In genomic region chr3:146818301-146818700, GRCh38 we compare ENCODE assay signal across 24 cellular contexts.
"Had no signal": no experiment of that assay in that cellular context is flagged by ENCODE, and none has a peak within 500 bp of the region (broad histone marks: within the 10 kb centered on the region; RNA-seq: fewer than 3 reads in every experiment).

No MANE protein-coding gene starts in this region.

- ATAC-seq: esophagus mucosa; gastrocnemius medialis; left cardiac atrium; lower lobe of right lung; right lobe of liver; stimulated activated naive B cell treated with anti-CD40 and anti-IgM and Interleukin-4, amounts not matched to agents 10 μg/mL and 1 μg/mL and 100 μg/mL, for 72 hours; stimulated activated naive CD8-positive, alpha-beta T cell treated with anti-CD3 and anti-CD28 coated beads, Interleukin-15, amount 100 ng/mL, for 72 hours; upper lobe of right lung had no signal

- H3K9me3 ChIP-seq: gastrocnemius medialis, left ventricle myocardium inferior, lower lobe of right lung, prostate gland, right lobe of liver, testis, tibial nerve, upper lobe of right lung, vagina had no signal

- H3K36me3 Mint-ChIP-seq: immature natural killer cell; memory B cell; naive B cell; stimulated activated naive B cell treated with anti-CD40 and anti-IgM and Interleukin-4, amounts not matched to agents 10 μg/mL and 1 μg/mL and 100 μg/mL, for 72 hours had no signal

- H3K27ac Mint-ChIP-seq: immature natural killer cell; memory B cell; naive B cell; stimulated activated naive B cell treated with anti-CD40 and anti-IgM and Interleukin-4, amounts not matched to agents 10 μg/mL and 1 μg/mL and 100 μg/mL, for 72 hours; stimulated activated naive CD8-positive, alpha-beta T cell treated with anti-CD3 and anti-CD28 coated beads, Interleukin-15, amount 100 ng/mL, for 72 hours had no signal

- H3K4me3 ChIP-seq: gastrocnemius medialis, left ventricle myocardium inferior, lower lobe of right lung, prostate gland, right lobe of liver, testis, tibial nerve, upper lobe of right lung, vagina had no signal

- H3K27ac ChIP-seq: gastrocnemius medialis, left ventricle myocardium inferior, lower lobe of right lung, parathyroid adenoma, prostate gland, right lobe of liver, testis, tibial nerve, upper lobe of right lung, vagina had no signal

- H3K27me3 ChIP-seq: gastrocnemius medialis, right lobe of liver, testis, tibial nerve, upper lobe of right lung, vagina had no signal

- H2AFZ ChIP-seq: parathyroid adenoma had no signal

- H3K36me3 ChIP-seq: gastrocnemius medialis, left ventricle myocardium inferior, lower lobe of right lung, prostate gland, right lobe of liver, tibial nerve, upper lobe of right lung, vagina had no signal

- H3K27me3 Mint-ChIP-seq: memory B cell; naive B cell; stimulated activated naive B cell treated with anti-CD40 and anti-IgM and Interleukin-4, amounts not matched to agents 10 μg/mL and 1 μg/mL and 100 μg/mL, for 72 hours; stimulated activated naive CD8-positive, alpha-beta T cell treated with anti-CD3 and anti-CD28 coated beads, Interleukin-15, amount 100 ng/mL, for 72 hours had no signal

- H3K9ac ChIP-seq: parathyroid adenoma had no signal

- DNase-seq: cortex of kidney; effector memory CD4-positive, alpha-beta T cell; gastrocnemius medialis; immature natural killer cell; kidney; left cardiac atrium; left ventricle myocardium inferior; lower lobe of right lung; naive B cell; retina; right lobe of liver; stimulated activated CD4-positive, alpha-beta T cell treated with anti-CD3 and anti-CD28 coated beads, Interleukin-2, amount 100 ng/mL, for 24 hours; stimulated activated CD4-positive, alpha-beta T cell treated with anti-CD3 and anti-CD28 coated beads, Interleukin-4, amount 100 ng/mL, for 4 hours; stimulated activated naive B cell treated with anti-CD40 and anti-IgM and Interleukin-4, amounts not matched to agents 10 μg/mL and 1 μg/mL and 100 μg/mL, for 72 hours; stimulated activated naive CD8-positive, alpha-beta T cell treated with anti-CD3 and anti-CD28 coated beads, Interleukin-15, amount 100 ng/mL, for 72 hours; upper lobe of right lung had no signal

- H3K9me3 Mint-ChIP-seq: memory B cell; naive B cell; nephron; stimulated activated naive B cell treated with anti-CD40 and anti-IgM and Interleukin-4, amounts not matched to agents 10 μg/mL and 1 μg/mL and 100 μg/mL, for 72 hours; stimulated activated naive CD8-positive, alpha-beta T cell treated with anti-CD3 and anti-CD28 coated beads, Interleukin-15, amount 100 ng/mL, for 72 hours had no signal

- H3K4me3 Mint-ChIP-seq: immature natural killer cell; memory B cell; naive B cell; nephron; stimulated activated naive B cell treated with anti-CD40 and anti-IgM and Interleukin-4, amounts not matched to agents 10 μg/mL and 1 μg/mL and 100 μg/mL, for 72 hours; stimulated activated naive CD8-positive, alpha-beta T cell treated with anti-CD3 and anti-CD28 coated beads, Interleukin-15, amount 100 ng/mL, for 72 hours had no signal

- H3K4me1 ChIP-seq: left ventricle myocardium inferior, lower lobe of right lung, parathyroid adenoma, prostate gland, right lobe of liver, testis, tibial nerve, upper lobe of right lung, vagina had no signal

- H3K4me1 Mint-ChIP-seq: immature natural killer cell; memory B cell; naive B cell; stimulated activated naive B cell treated with anti-CD40 and anti-IgM and Interleukin-4, amounts not matched to agents 10 μg/mL and 1 μg/mL and 100 μg/mL, for 72 hours; stimulated activated naive CD8-positive, alpha-beta T cell treated with anti-CD3 and anti-CD28 coated beads, Interleukin-15, amount 100 ng/mL, for 72 hours had no signal

- H3K79me2 ChIP-seq: parathyroid adenoma had no signal
